ENCODE assay signal across 34 cellular contexts in the genomic region with DNA sequence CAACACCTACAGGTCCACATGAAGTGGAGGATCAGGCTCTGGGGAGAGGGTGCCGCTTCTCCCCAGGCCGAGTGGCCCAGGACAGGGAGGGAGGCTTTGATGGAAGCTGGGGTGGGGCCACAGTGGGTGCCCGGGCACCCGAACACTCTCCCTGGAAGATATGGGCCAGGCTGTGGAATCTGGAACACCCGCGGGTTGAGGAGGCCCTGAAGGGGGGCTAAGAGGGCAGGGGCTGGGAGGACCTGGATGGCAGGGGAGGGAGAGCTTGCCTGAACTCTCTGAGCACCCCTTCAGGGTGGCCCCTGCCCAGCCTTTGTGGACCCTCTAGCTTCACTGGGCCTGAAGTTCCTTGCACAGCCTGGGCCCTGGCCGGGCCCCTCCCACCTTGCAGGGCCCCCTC. TPM values are rescaled to one million over a fixed set of nuclear protein-coding genes. Genes with fewer than 3 reads are reported as not detected.
"Had no signal": no experiment of that assay in that cellular context is flagged by ENCODE, and none has a peak within 500 bp of the region (broad histone marks: within the 10 kb centered on the region; RNA-seq: fewer than 3 reads in every experiment).

No MANE protein-coding gene starts in this region.

- ATAC-seq: activated T-cell treated with anti-CD3 and anti-CD28 coated beads, Interleukin-2, amount 50 U/mL, for 72 hours; gastroesophageal sphincter; WTC11 had no signal

- H3K4me1 ChIP-seq: breast epithelium had no signal

- H3K36me3 ChIP-seq: ascending aorta, breast epithelium, cardiac muscle cell, colonic mucosa, esophagus squamous epithelium, gastroesophageal sphincter had no signal

- H3K4me3 ChIP-seq: ascending aorta, breast epithelium, cardiac muscle cell, colonic mucosa, esophagus squamous epithelium, gastroesophageal sphincter had no signal

- H3K27ac ChIP-seq: ascending aorta, breast epithelium, cardiac muscle cell, colonic mucosa, epithelial cell of prostate, esophagus squamous epithelium, gastroesophageal sphincter, VCaP had no signal

- DNase-seq: activated CD4-positive, alpha-beta memory T cell treated with anti-CD3 and anti-CD28 coated beads, Interleukin-2, amount 10 ng/mL, durations not matched to agents 7 days and 5 days; activated CD4-positive, alpha-beta T cell treated with anti-CD3 and anti-CD28 coated beads for 1 hour; activated CD4-positive, alpha-beta T cell treated with anti-CD3 and anti-CD28 coated beads for 4 hours; activated CD4-positive, alpha-beta T cell treated with anti-CD3 and anti-CD28 coated beads, Interleukin-2, amount 10 ng/mL, durations not matched to agents 7 days and 5 days; activated CD4-positive, alpha-beta T cell treated with anti-CD3 and anti-CD28 coated beads, Interleukin-2, amount 50 U/mL, for 4 hours; activated CD8-positive, alpha-beta memory T cell treated with anti-CD3 and anti-CD28 coated beads, Interleukin-2, amount 50 U/mL, for 48 hours; activated gamma-delta T cell; activated naive CD4-positive, alpha-beta T cell; activated naive CD4-positive, alpha-beta T cell treated with anti-CD3 and anti-CD28 coated beads, Interleukin-2, amount 10 ng/mL, durations not matched to agents 7 days and 5 days; activated naive CD8-positive, alpha-beta T cell treated with anti-CD3 and anti-CD28 coated beads, Interleukin-2, amount 10 ng/mL, durations not matched to agents 7 days and 5 days; activated T-cell treated with anti-CD3 and anti-CD28 coated beads for 4 hours; activated T-cell treated with anti-CD3 and anti-CD28 coated beads, Interleukin-2, amount 50 U/mL, for 24 hours; activated T-cell treated with anti-CD3 and anti-CD28 coated beads, Interleukin-2, amount 50 U/mL, for 72 hours; central memory CD4-positive, alpha-beta T cell; cerebellar nuclear complex; colonic mucosa; effector CD8-positive, alpha-beta T cell; esophagus squamous epithelium; foreskin melanocyte; T-helper 2 cell had no signal

- H3K9me3 ChIP-seq: ascending aorta, breast epithelium, colonic mucosa, esophagus squamous epithelium, gastroesophageal sphincter had no signal

RNA-seq across cellular contexts. Expression of a gene that starts 4.5 kb away (rescaled TPM):
- total RNA-seq: activated CD4-positive, alpha-beta memory T cell treated with anti-CD3 and anti-CD28 coated beads, Interleukin-2, amount 10 ng/mL, durations not matched to agents 7 days and 5 days; activated CD4-positive, alpha-beta T cell treated with anti-CD3 and anti-CD28 coated beads, Interleukin-2, amount 10 ng/mL, durations not matched to agents 7 days and 5 days; activated naive CD4-positive, alpha-beta T cell treated with anti-CD3 and anti-CD28 coated beads, Interleukin-2, amount 50 U/mL, for 72 hours; activated naive CD8-positive, alpha-beta T cell treated with anti-CD3 and anti-CD28 coated beads, Interleukin-2, amount 10 ng/mL, durations not matched to agents 7 days and 5 days; activated T-cell treated with anti-CD3 and anti-CD28 coated beads, Interleukin-2, amount 50 U/mL, for 72 hours; ascending aorta; breast epithelium; colonic mucosa; dermis microvascular lymphatic vessel endothelial cell; endothelial cell of umbilical vein; fibroblast of lung; fibroblast of villous mesenchyme; gastroesophageal sphincter; glomerular endothelial cell; T-helper 1 cell treated with Interleukin-12 subunit alpha and Interleukin-12 subunit beta and Interleukin-4 antibody, amounts not matched to agents 30 ng/mL and 1 ng/mL, for 36 hours had no signal
